In the genomic region with DNA sequence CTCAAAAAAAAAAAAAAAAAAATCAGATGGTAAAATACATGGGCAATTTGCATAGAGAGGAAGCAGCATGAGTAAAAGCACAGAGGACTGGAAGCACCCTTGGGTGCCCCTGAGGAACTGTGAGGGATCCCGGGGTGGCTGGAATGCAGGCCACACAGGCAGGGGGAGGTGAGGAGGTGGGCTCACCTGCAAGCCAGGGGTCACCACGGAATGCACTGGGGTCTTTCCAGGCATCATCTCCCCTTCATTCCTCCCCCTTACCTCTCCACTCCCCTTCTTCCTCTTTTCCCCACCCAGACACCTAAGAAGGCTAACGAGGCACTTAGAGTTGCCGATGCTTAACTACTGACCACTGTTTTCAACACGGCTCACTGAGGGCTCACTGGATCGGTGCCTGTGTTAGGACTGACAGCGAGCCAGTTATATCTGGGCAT, we compare ENCODE assay signal across 21 cellular contexts. TPM values are rescaled to one million over a fixed set of nuclear protein-coding genes. Genes with fewer than 3 reads are reported as not detected.
DNase-seq lines count a peak whose midpoint lies in the region; ATAC-seq and TF ChIP-seq lines count a peak whose summit lies in the region.
"Had no signal": no experiment of that assay in that cellular context is flagged by ENCODE, and none has a peak within 500 bp of the region (broad histone marks: within the 10 kb centered on the region; RNA-seq: fewer than 3 reads in every experiment).

No MANE protein-coding gene starts in this region.

- H2AFZ ChIP-seq in MM.1S (ENCODE audit: low read length): no peak overlapping the region

- no peak overlapping the region for H3K4me2 ChIP-seq in MM.1S (ENCODE audit: low read depth, low read length)

- H3K4me3 ChIP-seq in MM.1S (ENCODE audit: low read length): no peak overlapping the region
- H3K4me3 ChIP-seq: left ventricle myocardium inferior, vagina had no signal

- no peaks in the 10 kb centered on the region for H3K9me3 Mint-ChIP-seq in nephron progenitor cell
- H3K9me3 Mint-ChIP-seq in endothelial cell (ENCODE audit: unreplicated experiment): no peaks in the 10 kb centered on the region
- H3K9me3 Mint-ChIP-seq: activated naive CD4-positive, alpha-beta T cell treated with anti-CD3 and anti-CD28 coated beads, Interleukin-2, amount 50 U/mL, for 72 hours; T-helper 1 cell treated with Interleukin-12 subunit alpha and Interleukin-12 subunit beta and Interleukin-4 antibody, amounts not matched to agents 30 μg/mL and 1 μg/mL, for 36 hours had no signal

- TF ChIP-seq CTCF in nephron progenitor cell (IDR thresholded peaks at IDR 0.05) (no peak), MM.1S (IDR thresholded peaks at IDR 0.05; ENCODE audit: low read length) (no peak), endothelial cell (IDR thresholded peaks at IDR 0.05; ENCODE audit: unreplicated experiment) (no peak)

- H3K9ac ChIP-seq in MM.1S (ENCODE audit: low read length): no peak overlapping the region

- H3K4me3 Mint-ChIP-seq in nephron progenitor cell (no peak overlapping the region), endothelial cell (ENCODE audit: unreplicated experiment) (no peak overlapping the region)
- H3K4me3 Mint-ChIP-seq: T-helper 1 cell treated with Interleukin-12 subunit alpha and Interleukin-12 subunit beta and Interleukin-4 antibody, amounts not matched to agents 30 μg/mL and 1 μg/mL, for 36 hours had no signal

- DNase-seq in NAMALWA (ENCODE audit: low spot score) (peak; percentile 75), nephron progenitor cell (no peak), MM.1S (no peak), endothelial cell (ENCODE audit: low spot score) (no peak), NCI-H69 (lab: John Stamatoyannopoulos, UW) (no peak)
- DNase-seq: activated CD4-positive, alpha-beta T cell treated with anti-CD3 and anti-CD28 coated beads for 1 hour; DMS79; effector memory CD4-positive, alpha-beta T cell; left ventricle myocardium inferior; NCI-H1930; NCI-H524 treated with DMSO at 0.1 percent for 48 hours had no signal

- no peaks in the 10 kb centered on the region for H3K27me3 ChIP-seq in MM.1S (replicated peaks; ENCODE audit: insufficient read depth, low read length)
- H3K27me3 ChIP-seq: vagina had no signal

- no peaks in the 10 kb centered on the region for H3K9me3 ChIP-seq in MM.1S (replicated peaks; ENCODE audit: insufficient read depth, low read length)
- H3K9me3 ChIP-seq: left ventricle myocardium inferior, vagina had no signal

- H3K4me1 Mint-ChIP-seq in nephron progenitor cell (peaks cover 6% of the 10 kb centered on the region), endothelial cell (ENCODE audit: unreplicated experiment) (no peaks in the 10 kb centered on the region)

- ATAC-seq in GM18498 (IDR thresholded peaks at IDR 0.05; ENCODE audit: unreplicated experiment) (peak; percentile 66), GM21576 (IDR thresholded peaks at IDR 0.05; ENCODE audit: unreplicated experiment) (peak; percentile 49), HG02623 (IDR thresholded peaks at IDR 0.05; ENCODE audit: unreplicated experiment) (no peak)
- ATAC-seq: activated naive CD4-positive, alpha-beta T cell treated with anti-CD3 and anti-CD28 coated beads, Interleukin-2, amount 50 U/mL, for 72 hours; HCT116 had no signal

- no peaks in the 10 kb centered on the region for H3K9me2 ChIP-seq in MM.1S (replicated peaks; ENCODE audit: insufficient read depth, low read length)

- no peaks in the 10 kb centered on the region for H3K79me2 ChIP-seq in MM.1S (ENCODE audit: low read length)

- H3K36me3 ChIP-seq in MM.1S (replicated peaks; ENCODE audit: insufficient read depth, low read length): no peaks in the 10 kb centered on the region
- H3K36me3 ChIP-seq: left ventricle myocardium inferior, vagina had no signal

- H3F3A ChIP-seq in MM.1S (ENCODE audit: insufficient read depth, low read length): no peaks in the 10 kb centered on the region

- no peak overlapping the region for H3K27ac ChIP-seq in MM.1S (ENCODE audit: low read length)
- H3K27ac ChIP-seq: C4-2B, left ventricle myocardium inferior, RWPE1, vagina had no signal

- H3K27me3 Mint-ChIP-seq in nephron progenitor cell (ENCODE audit: low read depth, poor library complexity) (peaks cover 2% of the 10 kb centered on the region), endothelial cell (ENCODE audit: unreplicated experiment) (no peaks in the 10 kb centered on the region)
- H3K27me3 Mint-ChIP-seq: progenitor cell of endocrine pancreas had no signal

- H4K20me1 ChIP-seq in MM.1S (ENCODE audit: insufficient read depth, low read length): no peaks in the 10 kb centered on the region

- H3K36me3 Mint-ChIP-seq in nephron progenitor cell (ENCODE audit: low read depth) (no peaks in the 10 kb centered on the region), endothelial cell (ENCODE audit: low read depth, unreplicated experiment) (no peaks in the 10 kb centered on the region)
- H3K36me3 Mint-ChIP-seq: activated naive CD4-positive, alpha-beta T cell treated with anti-CD3 and anti-CD28 coated beads, Interleukin-2, amount 50 U/mL, for 72 hours had no signal

- no peaks in the 10 kb centered on the region for H3K4me1 ChIP-seq in MM.1S (ENCODE audit: low read length)
- H3K4me1 ChIP-seq: left ventricle myocardium inferior, vagina had no signal

- H3K27ac Mint-ChIP-seq in nephron progenitor cell (peak overlapping the region; percentile 61), endothelial cell (ENCODE audit: unreplicated experiment) (no peak overlapping the region)
- H3K27ac Mint-ChIP-seq: activated naive CD4-positive, alpha-beta T cell treated with anti-CD3 and anti-CD28 coated beads, Interleukin-2, amount 50 U/mL, for 72 hours; progenitor cell of endocrine pancreas; T-helper 1 cell treated with Interleukin-12 subunit alpha and Interleukin-12 subunit beta and Interleukin-4 antibody, amounts not matched to agents 30 μg/mL and 1 μg/mL, for 36 hours had no signal

RNA-seq across cellular contexts. Expression of a gene that starts 14.4 kb away (rescaled TPM):
- 117 TPM for total RNA-seq in endothelial cell (ENCODE audit: unreplicated experiment)

RNA-seq across cellular contexts. Expression of a gene that starts 46.5 kb away (rescaled TPM):
- 0.87 TPM for total RNA-seq in endothelial cell (ENCODE audit: unreplicated experiment)
